In genomic region chr12:120903818-120904773, GRCh38 we compare ENCODE assay signal across 8 cellular contexts. TPM values are rescaled to one million over a fixed set of nuclear protein-coding genes. Genes with fewer than 3 reads are reported as not detected.
DNase-seq lines count a peak whose midpoint lies in the region; ATAC-seq, FAIRE-seq and TF ChIP-seq lines count a peak whose summit lies in the region.

Gene SPPL3 (minus strand): TSS chr12:120904358. CDS start chr12:120903867, 491 bp downstream.

- peak within 1 kb of the TSS; percentile 98 for H2AFZ ChIP-seq in smooth muscle cell (ENCODE audit: low read depth)

- CTCF ChIA-PET in AG04450 (lab: Charles Lee): interaction anchor here (0.5 to 0.6 kb wide), 2 partner anchors 9 to 157 kb away, joined by 3 read pairs; no protein-coding TSS in a partner anchor
- CTCF ChIA-PET in activated B cell treated with CpG ODN at 0.5 μM for 24 hours (lab: Charles Lee): interaction anchor here (1.3 to 1.7 kb wide), 3 partner anchors 47 to 68 kb away, joined by 3 to 6 read pairs (median 5); no protein-coding TSS in a partner anchor

- peak within 1 kb of the TSS; percentile 97 for H3K4me2 ChIP-seq in smooth muscle cell

- POLR2A ChIA-PET in AG04450 (lab: Yijun Ruan, JAX): interaction anchor here (0.6 to 0.7 kb wide), 3 partner anchors 9 to 403 kb away, joined by 3 to 7 read pairs (median 3); no protein-coding TSS in a partner anchor
- POLR2A ChIA-PET in activated B cell treated with CpG ODN at 0.5 μM for 24 hours (lab: Charles Lee): interaction anchor here (0.5 to 1.9 kb wide), 11 partner anchors 10 to 881 kb away, joined by 3 to 11 read pairs (median 3); partner anchors contain the start of genes MLEC and RNU4-2

- H3K36me3 ChIP-seq in bronchial epithelial cell (ENCODE audit: control insufficient read depth, insufficient read depth, low read length): no peaks in the 10 kb centered on the region
- H3K36me3 ChIP-seq in smooth muscle cell (ENCODE audit: low read depth): no peaks in the 10 kb centered on the region

- H3K27ac ChIP-seq in AG04450 (ENCODE audit: low read depth, low read length): no peak within 1 kb of the TSS
- H3K27ac ChIP-seq in smooth muscle cell (ENCODE audit: low read depth): no peak within 1 kb of the TSS

- TF ChIP-seq CTCF in AG04450 (IDR thresholded peaks at IDR 0.05; ENCODE audit: low read depth, low read length) (no peak), activated B cell treated with CpG ODN at 0.5 μM for 24 hours (IDR thresholded peaks at IDR 0.05) (no peak), bronchial epithelial cell (IDR thresholded peaks at IDR 0.05; ENCODE audit: insufficient read depth, low read length, severe bottlenecking) (no peak), smooth muscle cell (IDR thresholded peaks at IDR 0.05; ENCODE audit: borderline replicate concordance, insufficient read depth, poor library complexity, severe bottlenecking) (no peak)

- intact Hi-C loops in activated B cell treated with CpG ODN at 0.5 μM for 24 hours (cut with micrococcal nuclease): loop anchor here (1.0 to 5.0 kb wide), 9 partner anchors 17 to 408 kb away; partner anchors contain the start of genes DYNLL1, MLEC and POP5

- 2% methylated on average over 42 of the region's 119 CpGs for WGBS in smooth muscle cell (ENCODE audit: low lambda C conversion rate)

- peak; percentile 36 for DNase-seq in AG04450 (ENCODE audit: low read depth, low spot score)
- peak; percentile 97 for DNase-seq in NCI-H2227 (lab: John Stamatoyannopoulos, UW; ENCODE audit: unreplicated experiment)
- peak; percentile 96 for DNase-seq in activated B cell treated with CpG ODN at 0.5 μM for 24 hours
- peak; percentile 35 for DNase-seq in bronchial epithelial cell (ENCODE audit: low read depth)
- DNase-seq in immature natural killer cell: peak; percentile 87 to 88 (median 87)
- peak; percentile 77 for DNase-seq in smooth muscle cell (lab: John Stamatoyannopoulos, UW; ENCODE audit: unreplicated experiment)

- H3K9me3 Mint-ChIP-seq in activated B cell treated with CpG ODN at 0.5 μM for 24 hours: no peaks in the 10 kb centered on the region
- H3K9me3 Mint-ChIP-seq in immature natural killer cell: no peaks in the 10 kb centered on the region

- H3K4me1 ChIP-seq in smooth muscle cell (ENCODE audit: low read depth): peaks cover 10% of the 10 kb centered on the region

- H3K4me1 Mint-ChIP-seq in activated B cell treated with CpG ODN at 0.5 μM for 24 hours (peaks cover 32% of the 10 kb centered on the region), immature natural killer cell (peaks cover 27% of the 10 kb centered on the region in 2 donors)

- no peak for FAIRE-seq in bronchial epithelial cell (lab: Jason Lieb, UNC)

- no peaks in the 10 kb centered on the region; the same call in 1 of the 2 replicates for H3K9me3 ChIP-seq in AG04450 (ENCODE audit: control insufficient read depth, insufficient read depth, low read length)
- H3K9me3 ChIP-seq in smooth muscle cell (replicated peaks; ENCODE audit: low read depth): no peaks in the 10 kb centered on the region

- H4K20me1 ChIP-seq in smooth muscle cell (ENCODE audit: low read depth): peaks cover 43% of the 10 kb centered on the region

- peak within 1 kb of the TSS; percentile 78 for H3K9ac ChIP-seq in smooth muscle cell (ENCODE audit: low read depth)

- H3K27ac Mint-ChIP-seq in activated B cell treated with CpG ODN at 0.5 μM for 24 hours (peak within 1 kb of the TSS; percentile 91), immature natural killer cell (peak within 1 kb of the TSS; percentile 87 to 99 (median 96))

- H3K4me3 ChIP-seq in AG04450 (ENCODE audit: low read depth, low read length) (peak within 1 kb of the TSS; percentile 88), bronchial epithelial cell (ENCODE audit: low read depth, low read length) (peak within 1 kb of the TSS; percentile 85), smooth muscle cell (peak within 1 kb of the TSS; percentile 96)

- H3K36me3 Mint-ChIP-seq in activated B cell treated with CpG ODN at 0.5 μM for 24 hours (ENCODE audit: low read depth) (peaks cover 20% of the 10 kb centered on the region), immature natural killer cell (peaks cover 0 to 3% (median 3%) of the 10 kb centered on the region in 3 donors)

- H3K4me3 Mint-ChIP-seq in activated B cell treated with CpG ODN at 0.5 μM for 24 hours (peak within 1 kb of the TSS; percentile 97), immature natural killer cell (peak within 1 kb of the TSS; percentile 98 to 100 (median 99))

- H3K27me3 ChIP-seq in AG04450 (ENCODE audit: control insufficient read depth, insufficient read depth, low read length) (no peaks in the 10 kb centered on the region), bronchial epithelial cell (ENCODE audit: control insufficient read depth, insufficient read depth, low read length) (no peaks in the 10 kb centered on the region), smooth muscle cell (ENCODE audit: low read depth) (no peaks in the 10 kb centered on the region)

- peak; percentile 69 for ATAC-seq in GM18909 (IDR thresholded peaks at IDR 0.05; ENCODE audit: poor library complexity, unreplicated experiment)
- peak; percentile 63 for ATAC-seq in HG03159 (IDR thresholded peaks at IDR 0.05; ENCODE audit: unreplicated experiment)
- peak; percentile 80 for ATAC-seq in activated B cell treated with CpG ODN at 0.5 μM for 24 hours (ENCODE audit: low read depth)

- peaks cover 46% of the 10 kb centered on the region for H3K79me2 ChIP-seq in smooth muscle cell (ENCODE audit: low read depth)

- peaks cover 9% of the 10 kb centered on the region for H3F3A ChIP-seq in smooth muscle cell (ENCODE audit: low read depth)

- H3K27me3 Mint-ChIP-seq in activated B cell treated with CpG ODN at 0.5 μM for 24 hours: no peaks in the 10 kb centered on the region
- peaks cover 0 to 7% (median 4%) of the 10 kb centered on the region in 3 donors for H3K27me3 Mint-ChIP-seq in immature natural killer cell (ENCODE audit: low read depth in 3 of 3)

RNA-seq across cellular contexts. Expression of gene SPPL3, which starts in this region (rescaled TPM):
- polyA plus RNA-seq in AG04450 (2011; rRNA removed): 22.1 and 23.8 TPM in 2 replicates
- 43.0 and 47.2 TPM in 2 replicates for polyA minus RNA-seq in AG04450 (2011; rRNA and poly(A)+ RNA removed)
- total RNA-seq in activated B cell treated with CpG ODN at 0.5 μM for 24 hours: 39.9 and 40.3 TPM in 2 replicates
- 4.2 and 8.7 TPM in 2 replicates for total RNA-seq in bronchial epithelial cell
- 10 to 100 TPM; 10.2 to 18.8 (median 15.6) TPM for polyA plus RNA-seq in immature natural killer cell
- total RNA-seq in smooth muscle cell: 14.7 and 27.0 TPM in 2 replicates
- 22.5 and 41.1 TPM in 2 replicates for polyA plus RNA-seq in smooth muscle cell

Comparison
In these comparisons a context has a peak if more than half of its experiments do, and no peak if none do; other contexts are left out.
1. DNase-seq: peak in every context shown above with its lines; median percentile 97 in NCI-H2227; 96 in activated B cell treated with CpG ODN at 0.5 μM for 24 hours; 87 in immature natural killer cell; 77 in smooth muscle cell; 36 in AG04450; 35 in bronchial epithelial cell.